ENCODE assay signal across 27 cellular contexts in the genomic region with DNA sequence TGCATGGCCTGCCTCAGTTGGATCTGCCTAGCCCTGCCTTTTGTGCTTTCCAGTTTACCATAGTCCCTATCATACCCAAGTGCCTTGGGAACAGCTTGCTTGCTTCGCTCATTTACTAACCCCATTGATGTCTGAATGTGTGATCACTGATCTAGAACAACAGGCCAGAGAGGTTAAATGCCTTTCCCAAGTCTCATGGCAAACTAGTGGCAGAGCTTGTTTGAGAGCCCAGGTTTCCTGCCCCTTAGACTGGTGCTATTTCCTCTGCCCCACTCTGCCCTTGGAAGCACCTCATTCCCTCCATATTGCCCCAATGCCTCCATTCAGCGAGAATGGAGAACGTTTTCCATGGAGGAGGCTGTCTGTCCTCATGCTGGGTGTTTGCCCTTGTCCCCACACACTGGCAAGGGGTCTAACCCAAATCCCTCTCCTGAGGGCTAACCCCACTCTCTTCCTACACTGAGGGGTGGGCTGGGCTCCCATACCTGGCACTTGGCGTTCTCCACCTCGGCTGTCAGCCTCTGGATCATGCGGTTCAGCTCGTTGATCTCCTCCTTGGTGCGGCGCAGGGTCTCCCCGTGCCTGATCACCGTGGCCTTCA. TPM values are rescaled to one million over a fixed set of nuclear protein-coding genes. Genes with fewer than 3 reads are reported as not detected.
DNase-seq lines count a peak whose midpoint lies in the region; ATAC-seq and TF ChIP-seq lines count a peak whose summit lies in the region.
"Had no signal": no experiment of that assay in that cellular context is flagged by ENCODE, and none has a peak within 500 bp of the region (broad histone marks: within the 10 kb centered on the region; RNA-seq: fewer than 3 reads in every experiment).

No MANE protein-coding gene starts in this region.

- H3K9me3 Mint-ChIP-seq in activated CD4-positive, alpha-beta T cell treated with anti-CD3 and anti-CD28 coated beads, Interleukin-2, amount 10 ng/mL, durations not matched to agents 24 days and 14 days = peaks cover 3% of the 10 kb centered on the region
- H3K9me3 Mint-ChIP-seq in activated T-helper 1 cell treated with anti-CD3 and anti-CD28 coated beads, Interleukin-12 subunit alpha, Interleukin-12 subunit beta, Interleukin-2, Interleukin-4 antibody, amounts not matched to agents 30 ng/mL and 10 ng/mL and 1 ng/mL, durations not matched to agents 14 hours and 24 hours and 36 hours = peaks cover 7% of the 10 kb centered on the region
- H3K9me3 Mint-ChIP-seq: activated naive CD4-positive, alpha-beta T cell treated with anti-CD3 and anti-CD28 coated beads, Interleukin-2, amount 50 U/mL, for 24 hours; GM23338; IgD-negative memory B cell; nephron; stimulated activated naive CD8-positive, alpha-beta T cell treated with anti-CD3 and anti-CD28 coated beads, Interleukin-15, Interleukin-2, amounts not matched to agents 100 ng/mL and 50 ng/mL, for 24 hours had no signal

- H3K36me3 Mint-ChIP-seq in activated CD4-positive, alpha-beta T cell treated with anti-CD3 and anti-CD28 coated beads, Interleukin-2, amount 10 ng/mL, durations not matched to agents 24 days and 14 days (ENCODE audit: low read depth) = peaks cover 31% of the 10 kb centered on the region
- H3K36me3 Mint-ChIP-seq in activated T-helper 1 cell treated with anti-CD3 and anti-CD28 coated beads, Interleukin-12 subunit alpha, Interleukin-12 subunit beta, Interleukin-2, Interleukin-4 antibody, amounts not matched to agents 30 ng/mL and 10 ng/mL and 1 ng/mL, durations not matched to agents 14 hours and 24 hours and 36 hours (ENCODE audit: low read depth) = peaks cover 51% of the 10 kb centered on the region
- H3K36me3 Mint-ChIP-seq: IgD-negative memory B cell had no signal

- no peak overlapping the region for H3K27ac ChIP-seq in lower lobe of right lung
- H3K27ac ChIP-seq: dorsolateral prefrontal cortex, pancreas, thoracic aorta, vagina had no signal

- H3K4me1 Mint-ChIP-seq in activated CD4-positive, alpha-beta T cell treated with anti-CD3 and anti-CD28 coated beads, Interleukin-2, amount 10 ng/mL, durations not matched to agents 24 days and 14 days = peaks cover 41% of the 10 kb centered on the region
- peaks cover 62% of the 10 kb centered on the region for H3K4me1 Mint-ChIP-seq in activated T-helper 1 cell treated with anti-CD3 and anti-CD28 coated beads, Interleukin-12 subunit alpha, Interleukin-12 subunit beta, Interleukin-2, Interleukin-4 antibody, amounts not matched to agents 30 ng/mL and 10 ng/mL and 1 ng/mL, durations not matched to agents 14 hours and 24 hours and 36 hours (ENCODE audit: low read depth)

- no peak overlapping the region for H3K4me3 ChIP-seq in lower lobe of right lung
- H3K4me3 ChIP-seq: dorsolateral prefrontal cortex, GM23338, pancreas, smooth muscle cell, thoracic aorta, vagina had no signal

- H3K36me3 ChIP-seq in lower lobe of right lung = no peaks in the 10 kb centered on the region
- H3K36me3 ChIP-seq: pancreas, thoracic aorta, vagina had no signal

- intact Hi-C loops in activated CD4-positive, alpha-beta T cell treated with anti-CD3 and anti-CD28 coated beads, Interleukin-2, amount 10 ng/mL, durations not matched to agents 24 days and 14 days (cut with micrococcal nuclease) = no loop called here
- intact Hi-C loops in activated T-helper 1 cell treated with anti-CD3 and anti-CD28 coated beads, Interleukin-12 subunit alpha, Interleukin-12 subunit beta, Interleukin-2, Interleukin-4 antibody, amounts not matched to agents 30 ng/mL and 10 ng/mL and 1 ng/mL, durations not matched to agents 14 hours and 24 hours and 36 hours (cut with micrococcal nuclease) = loop anchor here (5.0 kb wide), 1 partner anchor 221 kb away; no protein-coding TSS in a partner anchor
- intact Hi-C loops in lower lobe of right lung (cut with DNase I) = no loop called here

- no peak for DNase-seq in activated CD4-positive, alpha-beta T cell treated with anti-CD3 and anti-CD28 coated beads, Interleukin-2, amount 10 ng/mL, durations not matched to agents 24 days and 14 days
- DNase-seq in activated CD4-positive, alpha-beta T cell treated with anti-CD3 and anti-CD28 coated beads, Interleukin-2, amount 50 U/mL, for 48 hours = no peak
- DNase-seq in Caki2 (ENCODE audit: low read depth) (peak; percentile 66), lower lobe of right lung (peak; percentile 27), Kasumi-1 (lab: John Stamatoyannopoulos, UW) (no peak), AG20443 (ENCODE audit: low spot score) (no peak), NCI-H1436 treated with DMSO at 0.1 percent for 48 hours (lab: John Stamatoyannopoulos, UW) (no peak)
- no peak for DNase-seq in activated T-helper 1 cell treated with anti-CD3 and anti-CD28 coated beads, Interleukin-12 subunit alpha, Interleukin-12 subunit beta, Interleukin-2, Interleukin-4 antibody, amounts not matched to agents 30 ng/mL and 10 ng/mL and 1 ng/mL, durations not matched to agents 14 hours and 24 hours and 36 hours (ENCODE audit: low spot score)
- DNase-seq: AML-193; CD4-positive, CD25-positive, alpha-beta regulatory T cell; NCI-H1694; NCI-H446; NCI-H774; Right ventricle myocardium superior had no signal

- in situ Hi-C loops in Caki2 (cut with HindIII; ENCODE audit: low pct_unique_long_range_greater_than_20kb, low sequenced_read_pairs) = no loop called here

- H3K9me3 ChIP-seq in lower lobe of right lung = no peaks in the 10 kb centered on the region
- H3K9me3 ChIP-seq: pancreas, thoracic aorta, vagina had no signal

- H3K4me1 ChIP-seq in lower lobe of right lung = peaks cover 4% of the 10 kb centered on the region

- H3K27ac Mint-ChIP-seq in activated CD4-positive, alpha-beta T cell treated with anti-CD3 and anti-CD28 coated beads, Interleukin-2, amount 10 ng/mL, durations not matched to agents 24 days and 14 days = peak overlapping the region; percentile 76
- H3K27ac Mint-ChIP-seq in activated T-helper 1 cell treated with anti-CD3 and anti-CD28 coated beads, Interleukin-12 subunit alpha, Interleukin-12 subunit beta, Interleukin-2, Interleukin-4 antibody, amounts not matched to agents 30 ng/mL and 10 ng/mL and 1 ng/mL, durations not matched to agents 14 hours and 24 hours and 36 hours = peak overlapping the region; percentile 67
- H3K27ac Mint-ChIP-seq: activated naive CD4-positive, alpha-beta T cell treated with anti-CD3 and anti-CD28 coated beads, Interleukin-2, amount 50 U/mL, for 24 hours; CD4-positive, CD25-positive, alpha-beta regulatory T cell; GM23338; IgD-negative memory B cell; nephron; stimulated activated naive CD8-positive, alpha-beta T cell treated with anti-CD3 and anti-CD28 coated beads, Interleukin-15, Interleukin-2, amounts not matched to agents 100 ng/mL and 50 ng/mL, for 24 hours had no signal

- no peak for TF ChIP-seq CTCF in lower lobe of right lung (IDR thresholded peaks at IDR 0.05)

- no peak for ATAC-seq in lower lobe of right lung
- ATAC-seq: pancreas, SK-N-SH treated with all-trans-retinoic acid at 6 μM for 48 hours had no signal

- peaks cover 22% of the 10 kb centered on the region for H3K27me3 Mint-ChIP-seq in activated CD4-positive, alpha-beta T cell treated with anti-CD3 and anti-CD28 coated beads, Interleukin-2, amount 10 ng/mL, durations not matched to agents 24 days and 14 days
- H3K27me3 Mint-ChIP-seq in activated T-helper 1 cell treated with anti-CD3 and anti-CD28 coated beads, Interleukin-12 subunit alpha, Interleukin-12 subunit beta, Interleukin-2, Interleukin-4 antibody, amounts not matched to agents 30 ng/mL and 10 ng/mL and 1 ng/mL, durations not matched to agents 14 hours and 24 hours and 36 hours (ENCODE audit: insufficient read depth) = peaks cover 20% of the 10 kb centered on the region

- H3K4me3 Mint-ChIP-seq in activated CD4-positive, alpha-beta T cell treated with anti-CD3 and anti-CD28 coated beads, Interleukin-2, amount 10 ng/mL, durations not matched to agents 24 days and 14 days = peak overlapping the region; percentile 19
- peak overlapping the region; percentile 42 for H3K4me3 Mint-ChIP-seq in activated T-helper 1 cell treated with anti-CD3 and anti-CD28 coated beads, Interleukin-12 subunit alpha, Interleukin-12 subunit beta, Interleukin-2, Interleukin-4 antibody, amounts not matched to agents 30 ng/mL and 10 ng/mL and 1 ng/mL, durations not matched to agents 14 hours and 24 hours and 36 hours
- H3K4me3 Mint-ChIP-seq: activated naive CD4-positive, alpha-beta T cell treated with anti-CD3 and anti-CD28 coated beads, Interleukin-2, amount 50 U/mL, for 24 hours; CD4-positive, CD25-positive, alpha-beta regulatory T cell; GM23338; IgD-negative memory B cell; nephron; stimulated activated naive CD8-positive, alpha-beta T cell treated with anti-CD3 and anti-CD28 coated beads, Interleukin-15, Interleukin-2, amounts not matched to agents 100 ng/mL and 50 ng/mL, for 24 hours had no signal

- H3K27me3 ChIP-seq in lower lobe of right lung (ENCODE audit: low read depth) = peaks cover 47% of the 10 kb centered on the region
- H3K27me3 ChIP-seq: pancreas, vagina had no signal

RNA-seq across cellular contexts. Expression of a gene that starts 19.8 kb away (rescaled TPM):
- 12.3 and 15.8 TPM in 2 replicates for total RNA-seq in activated CD4-positive, alpha-beta T cell treated with anti-CD3 and anti-CD28 coated beads, Interleukin-2, amount 10 ng/mL, durations not matched to agents 24 days and 14 days
- 122 and 152 TPM in 2 replicates for total RNA-seq in Caki2 (2014; rRNA removed; shearing (Covaris generic); ENCODE audit: low replicate concordance)
- 15.5 and 21.2 TPM in 2 replicates for total RNA-seq in activated T-helper 1 cell treated with anti-CD3 and anti-CD28 coated beads, Interleukin-12 subunit alpha, Interleukin-12 subunit beta, Interleukin-2, Interleukin-4 antibody, amounts not matched to agents 30 ng/mL and 10 ng/mL and 1 ng/mL, durations not matched to agents 14 hours and 24 hours and 36 hours
- 257 TPM for total RNA-seq in lower lobe of right lung
- total RNA-seq: CD4-positive, CD25-positive, alpha-beta regulatory T cell; frontal cortex had no signal

RNA-seq across cellular contexts. Expression of a gene that starts 21.6 kb away (rescaled TPM):
- total RNA-seq in activated CD4-positive, alpha-beta T cell treated with anti-CD3 and anti-CD28 coated beads, Interleukin-2, amount 10 ng/mL, durations not matched to agents 24 days and 14 days = 0.44 and 0.64 TPM in 2 replicates
- 8.7 and 14.5 TPM in 2 replicates for total RNA-seq in Caki2 (2014; rRNA removed; shearing (Covaris generic); ENCODE audit: low replicate concordance)
- 0.73 and 0.93 TPM in 2 replicates for total RNA-seq in activated T-helper 1 cell treated with anti-CD3 and anti-CD28 coated beads, Interleukin-12 subunit alpha, Interleukin-12 subunit beta, Interleukin-2, Interleukin-4 antibody, amounts not matched to agents 30 ng/mL and 10 ng/mL and 1 ng/mL, durations not matched to agents 14 hours and 24 hours and 36 hours
- 0.74 TPM for total RNA-seq in lower lobe of right lung
- total RNA-seq: CD4-positive, CD25-positive, alpha-beta regulatory T cell; GM23338; Right ventricle myocardium superior; smooth muscle cell; vagina had no signal

RNA-seq across cellular contexts. Expression of a gene that starts 38.5 kb away (rescaled TPM):
- total RNA-seq in activated CD4-positive, alpha-beta T cell treated with anti-CD3 and anti-CD28 coated beads, Interleukin-2, amount 10 ng/mL, durations not matched to agents 24 days and 14 days = not detected in 2 replicates
- 3.3 TPM in 1 of 2 replicates, not detected in the other for total RNA-seq in Caki2 (2014; rRNA removed; shearing (Covaris generic); ENCODE audit: low replicate concordance)
- total RNA-seq in activated T-helper 1 cell treated with anti-CD3 and anti-CD28 coated beads, Interleukin-12 subunit alpha, Interleukin-12 subunit beta, Interleukin-2, Interleukin-4 antibody, amounts not matched to agents 30 ng/mL and 10 ng/mL and 1 ng/mL, durations not matched to agents 14 hours and 24 hours and 36 hours = not detected in 2 replicates
- total RNA-seq in lower lobe of right lung = not detected
- total RNA-seq: CD4-positive, CD25-positive, alpha-beta regulatory T cell; frontal cortex; GM23338; HT-29; Right ventricle myocardium superior; vagina had no signal

Comparison
In these comparisons a context has a peak if more than half of its experiments do, and no peak if none do; other contexts are left out.
1. DNase-seq: peak in Caki2 (single experiment) and lower lobe of right lung (single experiment); none in activated CD4-positive, alpha-beta T cell treated with anti-CD3 and anti-CD28 coated beads, Interleukin-2, amount 10 ng/mL, durations not matched to agents 24 days and 14 days (single experiment), activated CD4-positive, alpha-beta T cell treated with anti-CD3 and anti-CD28 coated beads, Interleukin-2, amount 50 U/mL, for 48 hours (0 of 2), activated T-helper 1 cell treated with anti-CD3 and anti-CD28 coated beads, Interleukin-12 subunit alpha, Interleukin-12 subunit beta, Interleukin-2, Interleukin-4 antibody, amounts not matched to agents 30 ng/mL and 10 ng/mL and 1 ng/mL, durations not matched to agents 14 hours and 24 hours and 36 hours (single experiment), Kasumi-1 (0 of 2), AG20443 (single experiment) and NCI-H1436 treated with DMSO at 0.1 percent for 48 hours (single experiment).